Comparison of ENCODE assay signal across 8 cellular contexts in the genomic region with DNA sequence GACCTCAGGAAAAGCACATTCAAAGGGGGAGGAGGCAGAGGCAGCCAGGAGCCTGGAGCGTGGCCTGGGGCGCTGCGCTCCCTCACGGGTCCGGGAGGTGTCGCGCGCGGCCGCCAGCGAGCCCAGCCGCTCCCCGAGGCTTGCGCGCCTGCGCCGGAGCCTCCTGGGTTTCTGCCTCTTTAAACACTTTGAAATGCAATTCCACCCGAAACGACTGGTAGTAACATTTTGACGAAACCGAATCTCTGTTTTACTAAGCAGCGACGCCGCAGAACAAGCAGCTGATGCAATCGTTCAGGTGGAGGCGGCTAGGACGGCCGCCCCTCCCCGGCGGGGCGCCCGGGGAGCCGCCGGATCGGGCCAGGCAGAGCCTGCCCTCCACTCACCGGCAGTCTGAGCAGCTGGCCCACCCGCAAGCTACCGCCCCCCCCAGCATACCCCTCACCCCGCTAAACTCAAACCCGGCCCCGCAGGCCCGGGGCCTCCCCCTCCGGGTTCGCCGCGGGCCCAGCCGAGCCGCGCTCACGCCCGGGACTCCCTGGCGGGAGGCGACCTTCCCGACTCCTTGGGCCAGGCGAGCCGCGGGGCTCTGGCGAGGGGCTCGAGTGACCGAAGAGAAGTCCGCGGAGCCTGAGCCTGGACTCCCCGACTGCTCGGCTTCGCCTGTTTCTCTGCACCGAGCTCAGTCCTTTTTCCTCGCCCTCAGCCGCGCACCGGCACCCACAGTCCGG. TPM values are rescaled to one million over a fixed set of nuclear protein-coding genes. Genes with fewer than 3 reads are reported as not detected.
DNase-seq lines count a peak whose midpoint lies in the region; ATAC-seq, FAIRE-seq and TF ChIP-seq lines count a peak whose summit lies in the region.

No MANE protein-coding gene starts in this region.

- H3K27ac ChIP-seq in keratinocyte (ENCODE audit: control insufficient read depth, insufficient read depth, low read length), result no peak overlapping the region
- peak overlapping the region in 4 of 8 donors; percentile 14 to 47 (median 36) for H3K27ac ChIP-seq in spleen

- TF ChIP-seq CTCF in GM12872 (IDR thresholded peaks at IDR 0.05; ENCODE audit: insufficient read depth, low read depth, low read length) (peak; percentile 75), HFFc6 (IDR thresholded peaks at IDR 0.05) (peak; percentile 82), NB4 (IDR thresholded peaks at IDR 0.05; ENCODE audit: low read depth, low read length) (peak; percentile 32), activated B cell treated with CpG ODN at 0.5 μM for 24 hours (IDR thresholded peaks at IDR 0.05) (no peak), cardiac fibroblast (IDR thresholded peaks at IDR 0.05; ENCODE audit: low read depth, low read length) (peak; percentile 42), keratinocyte (optimal IDR thresholded peaks at IDR 0.05 in 1 of 3, IDR thresholded peaks at IDR 0.05 in 1 of 3, conservative IDR thresholded peaks at IDR 0.05 in 1 of 3; ENCODE audit: extremely low read depth in 1 of 3, insufficient read depth in 2 of 3, low read length in 3 of 3) (peak; percentile 62 to 71 (median 69)), spleen (IDR thresholded peaks at IDR 0.05 in 8 of 11, conservative IDR thresholded peaks at IDR 0.05 in 3 of 11) (peak; percentile 12 to 88 (median 74))

- peak; percentile 91 for ATAC-seq in activated B cell treated with CpG ODN at 0.5 μM for 24 hours (ENCODE audit: low read depth)

- dilution Hi-C loops in keratinocyte (cut with MboI; ENCODE audit: extremely low pct_ligation_motif_present, low sequenced_read_pairs), result no loop called here

- H3K4me2 ChIP-seq in keratinocyte (ENCODE audit: control insufficient read depth, extremely low read depth, insufficient read depth, low read depth, low read length), result peak overlapping the region; percentile 75

- peak overlapping the region; percentile 94 for H3K4me3 Mint-ChIP-seq in HFFc6
- peak overlapping the region; percentile 76 for H3K4me3 Mint-ChIP-seq in activated B cell treated with CpG ODN at 0.5 μM for 24 hours

- H3K36me3 Mint-ChIP-seq in HFFc6 (ENCODE audit: low read depth) (peaks cover 31% of the 10 kb centered on the region), activated B cell treated with CpG ODN at 0.5 μM for 24 hours (ENCODE audit: low read depth) (no peaks in the 10 kb centered on the region)

- POLR2A ChIA-PET in activated B cell treated with CpG ODN at 0.5 μM for 24 hours (lab: Charles Lee), result no interaction called here

- H4K20me1 ChIP-seq in keratinocyte (ENCODE audit: control insufficient read depth, extremely low read depth, insufficient read depth, low read length), result no peaks in the 10 kb centered on the region

- H3K79me2 ChIP-seq in keratinocyte (ENCODE audit: control insufficient read depth, insufficient read depth, low read length), result no peaks in the 10 kb centered on the region

- no peak for FAIRE-seq in keratinocyte (lab: Jason Lieb, UNC)

- intact Hi-C loops in activated B cell treated with CpG ODN at 0.5 μM for 24 hours (cut with micrococcal nuclease) (loop anchor here (1.0 to 10.0 kb wide), 8 partner anchors 238 to 1528 kb away; partner anchors contain the start of genes BAMBI, GAD2, MPP7 and RAB18), spleen (cut with DNase I; ENCODE audit: low total_unique reads) (loop anchor here (5.0 kb wide), 1 partner anchor 440 kb away; no protein-coding TSS in a partner anchor)

- peaks cover 15% of the 10 kb centered on the region for H3K4me1 ChIP-seq in keratinocyte (ENCODE audit: control insufficient read depth, extremely low read depth, insufficient read depth, low read length)
- H3K4me1 ChIP-seq in spleen, result peaks cover 34 to 64% (median 57%) of the 10 kb centered on the region in 6 donors

- peak overlapping the region; percentile 90 for H2AFZ ChIP-seq in keratinocyte (ENCODE audit: control insufficient read depth, low read length)

- H3K4me1 Mint-ChIP-seq in HFFc6 (ENCODE audit: low read depth) (peaks cover 63% of the 10 kb centered on the region), activated B cell treated with CpG ODN at 0.5 μM for 24 hours (peaks cover 24% of the 10 kb centered on the region)

- H3K4me3 ChIP-seq in NB4 (ENCODE audit: low read depth, low read length) (no peak overlapping the region), cardiac fibroblast (replicated peaks in 1 of 2; ENCODE audit: low read depth in 2 of 2, low read length in 2 of 2) (peak overlapping the region; percentile 38 to 47), keratinocyte (ENCODE audit: control insufficient read depth in 2 of 3, extremely low read depth in 1 of 3, insufficient read depth in 2 of 3, low read depth in 1 of 3, low read length in 3 of 3) (peak overlapping the region; percentile 45 to 67 (median 61)), spleen (peak overlapping the region; percentile 55 to 89 (median 70))

- H3K27me3 Mint-ChIP-seq in HFFc6 (ENCODE audit: insufficient read depth), result peaks cover 16% of the 10 kb centered on the region
- peaks cover 60% of the 10 kb centered on the region for H3K27me3 Mint-ChIP-seq in activated B cell treated with CpG ODN at 0.5 μM for 24 hours

- no peaks in the 10 kb centered on the region; the same call in 1 of the 2 replicates for H3K9me3 Mint-ChIP-seq in HFFc6
- H3K9me3 Mint-ChIP-seq in activated B cell treated with CpG ODN at 0.5 μM for 24 hours, result no peaks in the 10 kb centered on the region

- TF ChIP-seq POLR2A in NB4 (IDR thresholded peaks at IDR 0.05; ENCODE audit: extremely low read depth, insufficient read length), result no peak
- no peak for TF ChIP-seq POLR2A in spleen (IDR thresholded peaks at IDR 0.05)

- peak overlapping the region; percentile 54 for H3K9ac ChIP-seq in keratinocyte (ENCODE audit: control insufficient read depth, extremely low read depth, insufficient read depth, low read length)

- WGBS in spleen, 5 donors, result 0 to 1% (median 1%) methylated on average over 18 to 71 of the region's 71 CpGs

- no peaks in the 10 kb centered on the region for H3K9me1 ChIP-seq in keratinocyte (ENCODE audit: control insufficient read depth, extremely low read depth, insufficient read depth, low read length)

- no peaks in the 10 kb centered on the region for H3K36me3 ChIP-seq in keratinocyte (ENCODE audit: control insufficient read depth in 2 of 2, extremely low read depth in 1 of 2, insufficient read depth in 2 of 2, low read length in 2 of 2)
- no peaks in the 10 kb centered on the region for H3K36me3 ChIP-seq in spleen

- CTCF ChIA-PET in activated B cell treated with CpG ODN at 0.5 μM for 24 hours (lab: Charles Lee), result interaction anchor here (0.8 to 3.5 kb wide), 6 partner anchors 9 to 651 kb away, joined by 4 to 11 read pairs (median 6); no protein-coding TSS in a partner anchor

- peaks cover 66% of the 10 kb centered on the region for H3K27me3 ChIP-seq in keratinocyte (ENCODE audit: control insufficient read depth, extremely low read depth, insufficient read depth, low read length)
- peaks cover 17 to 92% (median 71%) of the 10 kb centered on the region in 7 donors for H3K27me3 ChIP-seq in spleen (replicated peaks in 1 of 7)

- H3K9me3 ChIP-seq in keratinocyte (ENCODE audit: control insufficient read depth, low read depth, low read length) (no peaks in the 10 kb centered on the region), spleen (no peaks in the 10 kb centered on the region)

- DNase-seq in HFFc6 (peak; percentile 94), NB4 (ENCODE audit: low read depth) (peak; percentile 72), activated B cell treated with CpG ODN at 0.5 μM for 24 hours (peak; percentile 66), cardiac fibroblast (ENCODE audit: low read depth in 2 of 2) (peak; percentile 76 to 80), keratinocyte (ENCODE audit: low read depth, low spot score) (no peak), spleen (peak; percentile 92), RKO (ENCODE audit: low spot score) (no peak)

- H3K27ac Mint-ChIP-seq in HFFc6 (peak overlapping the region; percentile 94), activated B cell treated with CpG ODN at 0.5 μM for 24 hours (no peak overlapping the region)

RNA-seq across cellular contexts. Expression of gene MKX, which starts 3.3 kb away (rescaled TPM):
- 10 to 100 TPM; 36.6 to 99.7 (median 40.6) TPM for total RNA-seq in HFFc6 (2021; fragmentation: NEBNext Ultra II Directional; extraction: Animal tissue kit (Norgen Biotek cat#: 25700))
- total RNA-seq in activated B cell treated with CpG ODN at 0.5 μM for 24 hours, result not detected in 2 replicates
- polyA plus RNA-seq in keratinocyte, result 0.01 to 0.08 TPM (median 0.04 TPM) in 3 replicates
- 0.42 TPM for polyA plus RNA-seq in keratinocyte (2011; ENCODE audit: low read depth)
- polyA plus RNA-seq in keratinocyte (2011; cell fraction: cytosol; rRNA removed), result 0.04 and 0.06 TPM in 2 replicates
- polyA plus RNA-seq in keratinocyte (2011; cell fraction: nucleus; rRNA removed), result 0.20 TPM in 1 of 2 replicates, not detected in the other
- polyA plus RNA-seq in keratinocyte (2012; ENCODE audit: low replicate concordance), result 0.08 and 0.23 TPM in 2 replicates
- not detected in 3 replicates for polyA minus RNA-seq in keratinocyte
- polyA minus RNA-seq in keratinocyte (2011; cell fraction: cytosol; rRNA and poly(A)+ RNA removed), result not detected
- polyA minus RNA-seq in keratinocyte (2011; cell fraction: nucleus; rRNA and poly(A)+ RNA removed), result 0.62 TPM in 1 of 2 replicates, not detected in the other
- total RNA-seq in spleen, result under 1 TPM in 4 of 7 donors, not detected in 3; 0.16 to 0.34 (median 0.19) TPM
- polyA plus RNA-seq in spleen, result under 1 TPM; 0.07 to 0.14 (median 0.10) TPM

Comparison
In these comparisons a context has a peak if more than half of its experiments do, and no peak if none do; other contexts are left out.
1. DNase-seq: peak in HFFc6 (single experiment), NB4 (single experiment), activated B cell treated with CpG ODN at 0.5 μM for 24 hours (single experiment), cardiac fibroblast (2 of 2) and spleen (single experiment); none in keratinocyte (single experiment) and RKO (single experiment).
2. RNA of gene MKX, which starts 3.3 kb away (total RNA-seq): 36.6 to 99.7 TPM in HFFc6; 0.16 to 0.34 TPM in spleen and not detected in activated B cell treated with CpG ODN at 0.5 μM for 24 hours; every median in the first group is over 10 times any median in the second.